Comparison of ENCODE assay signal across 22 cellular contexts in genomic region chr9:138037140-138037539, GRCh38.
"Had no signal": no experiment of that assay in that cellular context is flagged by ENCODE, and none has a peak within 500 bp of the region (broad histone marks: within the 10 kb centered on the region; RNA-seq: fewer than 3 reads in every experiment).

No MANE protein-coding gene starts in this region.

- H3K36me3 Mint-ChIP-seq: immature natural killer cell, natural killer cell had no signal

- H3K4me1 Mint-ChIP-seq: activated CD4-positive, alpha-beta T cell treated with anti-CD3 and anti-CD28 coated beads, Interleukin-2, amount 10 ng/mL, durations not matched to agents 24 days and 14 days; activated naive CD8-positive, alpha-beta T cell treated with anti-CD3 and anti-CD28 coated beads, Interleukin-2, amount 50 U/mL, for 24 hours; immature natural killer cell; natural killer cell; T-helper 17 cell had no signal

- H3K4me3 ChIP-seq: hepatocyte, prostate gland, thyroid gland had no signal

- H3K27ac ChIP-seq: foreskin keratinocyte, hepatocyte, prostate gland, thyroid gland had no signal

- H3K27me3 ChIP-seq: foreskin keratinocyte, hepatocyte, thyroid gland had no signal

- H3K4me3 Mint-ChIP-seq: activated CD4-positive, alpha-beta T cell treated with anti-CD3 and anti-CD28 coated beads, Interleukin-2, amount 10 ng/mL, durations not matched to agents 24 days and 14 days; activated naive CD8-positive, alpha-beta T cell treated with anti-CD3 and anti-CD28 coated beads, Interleukin-2, amount 50 U/mL, for 24 hours; dendritic cell treated with granulocyte-macrophage colony-stimulating factor and Interleukin-4, amounts not matched to agents 40 ng/mL and 50 ng/mL, for 4 days; immature natural killer cell; natural killer cell; T-helper 17 cell had no signal

- H3K4me2 ChIP-seq: hepatocyte had no signal

- H3K4me1 ChIP-seq: foreskin keratinocyte, prostate gland, thyroid gland had no signal

- H3K9me3 ChIP-seq: prostate gland, thyroid gland had no signal

- H3K36me3 ChIP-seq: prostate gland, thyroid gland had no signal

- DNase-seq: activated CD4-positive, alpha-beta T cell treated with anti-CD3 and anti-CD28 coated beads, Interleukin-2, amount 10 ng/mL, durations not matched to agents 24 days and 14 days; activated effector memory CD4-positive, alpha-beta T cell treated with anti-CD3 and anti-CD28 coated beads, Interleukin-2, amount 50 U/mL, for 16 hours; activated naive CD4-positive, alpha-beta T cell treated with anti-CD3 and anti-CD28 coated beads, Interleukin-2, amount 50 U/mL, for 16 hours; activated naive CD8-positive, alpha-beta T cell treated with anti-CD3 and anti-CD28 coated beads, Interleukin-2, amount 50 U/mL, for 24 hours; activated T-cell treated with anti-CD3 and anti-CD28 coated beads for 4 hours; effector CD8-positive, alpha-beta T cell; foreskin keratinocyte; immature natural killer cell; kidney glomerular epithelial cell; left ventricle myocardium superior; mammary epithelial cell; midbrain; natural killer cell; stimulated activated CD4-positive, alpha-beta T cell treated with anti-CD3 and anti-CD28 coated beads, Interleukin-4, amount 100 ng/mL, for 24 hours; stimulated activated naive CD4-positive, alpha-beta T cell treated with Interleukin-2 at 50 U/mL for 16 hours; SW 1271; T-helper 17 cell; thyroid gland had no signal

- ATAC-seq: activated CD4-positive, CD25-positive, alpha-beta regulatory T cell treated with anti-CD3 and anti-CD28 coated beads, Interleukin-2, amount 50 U/mL, for 24 hours; activated naive CD8-positive, alpha-beta T cell treated with anti-CD3 and anti-CD28 coated beads, Interleukin-2, amount 50 U/mL, for 24 hours; foreskin keratinocyte; left ventricle myocardium superior; natural killer cell; T-helper 17 cell had no signal

- H3K79me2 ChIP-seq: hepatocyte had no signal

- H3K9me3 Mint-ChIP-seq: activated CD4-positive, alpha-beta T cell treated with anti-CD3 and anti-CD28 coated beads, Interleukin-2, amount 10 ng/mL, durations not matched to agents 24 days and 14 days; natural killer cell had no signal

- H2AFZ ChIP-seq: hepatocyte had no signal

- H3K27ac Mint-ChIP-seq: activated CD4-positive, alpha-beta T cell treated with anti-CD3 and anti-CD28 coated beads, Interleukin-2, amount 10 ng/mL, durations not matched to agents 24 days and 14 days; activated naive CD8-positive, alpha-beta T cell treated with anti-CD3 and anti-CD28 coated beads, Interleukin-2, amount 50 U/mL, for 24 hours; dendritic cell treated with granulocyte-macrophage colony-stimulating factor and Interleukin-4, amounts not matched to agents 40 ng/mL and 50 ng/mL, for 4 days; immature natural killer cell; natural killer cell; T-helper 17 cell had no signal
